Comparison of ENCODE assay signal across 8 cellular contexts in genomic region chr15:55196458-55197361, GRCh38. TPM values are rescaled to one million over a fixed set of nuclear protein-coding genes. Genes with fewer than 3 reads are reported as not detected.
DNase-seq lines count a peak whose midpoint lies in the region; ATAC-seq, FAIRE-seq and TF ChIP-seq lines count a peak whose summit lies in the region.

RSL24D1 (minus strand) TSS chr15:55196941; CDS start chr15:55196890, 51 bp downstream.

- ATAC-seq in HG02884 (IDR thresholded peaks at IDR 0.05; ENCODE audit: unreplicated experiment) (peak; percentile 91), left ventricle myocardium superior (peak; percentile 100)

- intact Hi-C loops in T-helper 1 cell treated with Interleukin-12 subunit alpha and Interleukin-12 subunit beta and Interleukin-4 antibody, amounts not matched to agents 30 ng/mL and 1 ng/mL, for 36 hours (cut with micrococcal nuclease): loop anchor here (1.0 to 5.0 kb wide), 9 partner anchors 21 to 1233 kb away; partner anchors contain the start of genes CCPG1, PIERCE2, PIGB and PIGBOS1
- intact Hi-C loops in left ventricle myocardium superior (cut with micrococcal nuclease): no loop called here
- intact Hi-C loops in prostate gland (cut with DNase I): no loop called here

- peak; percentile 33 for TF ChIP-seq CTCF in GM13977 (IDR thresholded peaks at IDR 0.05; ENCODE audit: extremely low read depth, insufficient read depth, missing control alignments)
- peak in 3 of 4 experiments; percentile 30 to 58 (median 57) for TF ChIP-seq CTCF in prostate gland (IDR thresholded peaks at IDR 0.05)

- TF ChIP-seq POLR2A in prostate gland (IDR thresholded peaks at IDR 0.05): peak; percentile 75

- H3K4me3 ChIP-seq in prostate gland: peak within 1 kb of the TSS; percentile 65 to 88

- H3K27me3 ChIP-seq in prostate gland (replicated peaks; ENCODE audit: insufficient read depth): no peaks in the 10 kb centered on the region

- peak within 1 kb of the TSS; percentile 78 for H3K27ac ChIP-seq in angular gyrus (ENCODE audit: low read depth, low read length)
- H3K27ac ChIP-seq in prostate gland: peak within 1 kb of the TSS; percentile 84 to 92

- H3K36me3 ChIP-seq in prostate gland: no peaks in the 10 kb centered on the region

- FAIRE-seq in urothelium cell line (lab: Jason Lieb, UNC): peak; percentile 84

- in situ Hi-C loops in GM13977 (cut with MboI; ENCODE audit: low pct_unique_long_range_greater_than_20kb, low sequenced_read_pairs, unreplicated experiment): no loop called here

- H3K4me1 ChIP-seq in prostate gland (replicated peaks): no peaks in the 10 kb centered on the region

- DNase-seq in GM13977 (ENCODE audit: low spot score): peak; percentile 88
- peak; percentile 79 for DNase-seq in NCI-H146 treated with DMSO at 0.1 percent for 48 hours (lab: John Stamatoyannopoulos, UW; ENCODE audit: unreplicated experiment)
- peak; percentile 97 for DNase-seq in left ventricle myocardium superior
- DNase-seq in prostate gland (ENCODE audit: low spot score): peak; percentile 97
- DNase-seq in urothelium cell line (ENCODE audit: low spot score): peak; percentile 92

- under 1% methylated on average over 61 of the region's 62 CpGs for WGBS in prostate gland

- H3K9me3 ChIP-seq in prostate gland: no peaks in the 10 kb centered on the region

RNA-seq across cellular contexts. Expression of gene RSL24D1, which starts in this region (rescaled TPM):
- total RNA-seq in T-helper 1 cell treated with Interleukin-12 subunit alpha and Interleukin-12 subunit beta and Interleukin-4 antibody, amounts not matched to agents 30 ng/mL and 1 ng/mL, for 36 hours: 71.5 and 74.0 TPM in 2 replicates
- total RNA-seq in left ventricle myocardium superior: 47.0 TPM
- 10 to 100 TPM; 51.5 to 64.0 TPM for total RNA-seq in prostate gland

Comparison
In these comparisons a context has a peak if more than half of its experiments do, and no peak if none do; other contexts are left out.
1. Peak in every context shown above with its lines: DNase-seq, ATAC-seq, H3K4me3 ChIP-seq and H3K27ac ChIP-seq.